ENCODE assay signal across 12 cellular contexts in the genomic region with DNA sequence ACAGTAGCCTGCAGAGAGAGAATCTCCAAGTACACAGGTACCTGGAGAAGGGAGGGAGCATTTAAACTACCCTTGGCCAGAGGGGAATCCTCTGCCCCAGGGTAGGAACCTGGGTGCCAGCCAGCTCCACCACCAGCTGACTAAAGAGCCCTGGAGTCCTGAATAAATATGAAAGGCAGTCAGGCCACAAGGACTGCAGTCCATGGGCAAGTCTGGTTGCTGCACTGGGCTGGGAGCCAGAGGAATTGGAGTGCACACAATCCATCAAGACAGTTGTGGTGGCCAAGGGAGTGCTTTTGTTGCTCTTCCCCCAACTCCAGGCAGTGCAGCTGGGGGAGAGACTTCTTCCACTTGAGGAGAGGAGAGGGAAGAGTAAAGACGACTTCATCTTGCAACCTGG.
A peak's percentile ranks its signal among the peaks of the same experiment; 100 is the strongest.
DNase-seq lines count a peak whose midpoint lies in the region; ATAC-seq and TF ChIP-seq lines count a peak whose summit lies in the region.
"Had no signal": no experiment of that assay in that cellular context is flagged by ENCODE, and none has a peak within 500 bp of the region (broad histone marks: within the 10 kb centered on the region; RNA-seq: fewer than 3 reads in every experiment).

No MANE protein-coding gene starts in this region.

- no peak for TF ChIP-seq POLR2A in breast epithelium (IDR thresholded peaks at IDR 0.05)

- no peak overlapping the region for H3K4me3 Mint-ChIP-seq in MCF 10A (ENCODE audit: unreplicated experiment)
- H3K4me3 Mint-ChIP-seq: activated naive CD8-positive, alpha-beta T cell; GM23338; WTC11 had no signal

- no TSS peak for BruUV-seq in MCF 10A (replicated peaks; lab: Mats Ljungman, UMichigan)

- no peaks in the 10 kb centered on the region for H3K36me3 Mint-ChIP-seq in MCF 10A (ENCODE audit: insufficient read depth, unreplicated experiment)
- H3K36me3 Mint-ChIP-seq: activated naive CD8-positive, alpha-beta T cell; WTC11 had no signal

- H3K27ac ChIP-seq in breast epithelium: no peak overlapping the region
- H3K27ac ChIP-seq: colonic mucosa had no signal

- intact Hi-C loops in MCF 10A (cut with micrococcal nuclease) (loop anchor here (5.0 kb wide), 1 partner anchor 284 kb away; no protein-coding TSS in a partner anchor), breast epithelium (cut with DNase I; ENCODE audit: low total_unique reads) (no loop called here)

- TF ChIP-seq CTCF in MCF 10A (IDR thresholded peaks at IDR 0.05; ENCODE audit: unreplicated experiment) (no peak), breast epithelium (IDR thresholded peaks at IDR 0.05) (no peak), fibroblast of the aortic adventitia (IDR thresholded peaks at IDR 0.05; ENCODE audit: insufficient read depth, low read length) (no peak)

- no peak overlapping the region for H3K27ac Mint-ChIP-seq in MCF 10A (ENCODE audit: low read depth, unreplicated experiment)
- H3K27ac Mint-ChIP-seq: activated naive CD8-positive, alpha-beta T cell; GM23338; WTC11 had no signal

- H3K27me3 ChIP-seq in breast epithelium: no peaks in the 10 kb centered on the region
- H3K27me3 ChIP-seq: colonic mucosa had no signal

- H3K4me3 ChIP-seq in breast epithelium (no peak overlapping the region), fibroblast of the aortic adventitia (ENCODE audit: low read depth, low read length) (no peak overlapping the region)
- H3K4me3 ChIP-seq: colonic mucosa, GM23338 had no signal

- peaks cover under 1% of the 10 kb centered on the region for H3K9me3 Mint-ChIP-seq in MCF 10A (ENCODE audit: unreplicated experiment)

- no peaks in the 10 kb centered on the region for H3K9me3 ChIP-seq in breast epithelium
- H3K9me3 ChIP-seq: colonic mucosa had no signal

- peaks cover 5% of the 10 kb centered on the region for H3K4me1 Mint-ChIP-seq in MCF 10A (ENCODE audit: insufficient read depth, unreplicated experiment)
- H3K4me1 Mint-ChIP-seq: GM23338, WTC11 had no signal

- no peak for ATAC-seq in GM21529 (IDR thresholded peaks at IDR 0.05; ENCODE audit: unreplicated experiment)

- CTCF ChIA-PET in MCF 10A (lab: Yijun Ruan, JAX): interaction anchor here (0.6 to 2.1 kb wide), 27 partner anchors 9 to 849 kb away, joined by 3 to 14 read pairs (median 3); a partner anchor contains a TSS

- no peaks in the 10 kb centered on the region for H3K27me3 Mint-ChIP-seq in MCF 10A (ENCODE audit: insufficient read depth, unreplicated experiment)

- DNase-seq in MCF 10A (ENCODE audit: unreplicated experiment) (peak; percentile 29), breast epithelium (ENCODE audit: low spot score in 2 of 2) (no peak), NCI-H774 (lab: John Stamatoyannopoulos, UW) (peak; percentile 2), fibroblast of the aortic adventitia (ENCODE audit: low read depth) (peak; percentile 14), iPS-NIHi11 (ENCODE audit: low spot score) (no peak), islet precursor cell (no peak), NCI-H526 treated with DMSO at 0.1 percent for 48 hours (lab: John Stamatoyannopoulos, UW) (no peak)

- no peaks in the 10 kb centered on the region for H3K4me1 ChIP-seq in breast epithelium
- H3K4me1 ChIP-seq: colonic mucosa had no signal

- no peaks in the 10 kb centered on the region for H3K36me3 ChIP-seq in breast epithelium
- H3K36me3 ChIP-seq: colonic mucosa had no signal

- POLR2A ChIA-PET in MCF 10A (lab: Yijun Ruan, JAX): interaction anchor here (0.5 kb wide), 1 partner anchor 1114 kb away, joined by 3 read pairs; no protein-coding TSS in a partner anchor

Comparison
In these comparisons a context has a peak if more than half of its experiments do, and no peak if none do; other contexts are left out.
1. DNase-seq: peak in MCF 10A (single experiment), NCI-H774 (single experiment) and fibroblast of the aortic adventitia (single experiment); none in breast epithelium (0 of 2), iPS-NIHi11 (single experiment), islet precursor cell (single experiment) and NCI-H526 treated with DMSO at 0.1 percent for 48 hours (single experiment).